Comparison of ENCODE assay signal across 8 cellular contexts in the genomic region with DNA sequence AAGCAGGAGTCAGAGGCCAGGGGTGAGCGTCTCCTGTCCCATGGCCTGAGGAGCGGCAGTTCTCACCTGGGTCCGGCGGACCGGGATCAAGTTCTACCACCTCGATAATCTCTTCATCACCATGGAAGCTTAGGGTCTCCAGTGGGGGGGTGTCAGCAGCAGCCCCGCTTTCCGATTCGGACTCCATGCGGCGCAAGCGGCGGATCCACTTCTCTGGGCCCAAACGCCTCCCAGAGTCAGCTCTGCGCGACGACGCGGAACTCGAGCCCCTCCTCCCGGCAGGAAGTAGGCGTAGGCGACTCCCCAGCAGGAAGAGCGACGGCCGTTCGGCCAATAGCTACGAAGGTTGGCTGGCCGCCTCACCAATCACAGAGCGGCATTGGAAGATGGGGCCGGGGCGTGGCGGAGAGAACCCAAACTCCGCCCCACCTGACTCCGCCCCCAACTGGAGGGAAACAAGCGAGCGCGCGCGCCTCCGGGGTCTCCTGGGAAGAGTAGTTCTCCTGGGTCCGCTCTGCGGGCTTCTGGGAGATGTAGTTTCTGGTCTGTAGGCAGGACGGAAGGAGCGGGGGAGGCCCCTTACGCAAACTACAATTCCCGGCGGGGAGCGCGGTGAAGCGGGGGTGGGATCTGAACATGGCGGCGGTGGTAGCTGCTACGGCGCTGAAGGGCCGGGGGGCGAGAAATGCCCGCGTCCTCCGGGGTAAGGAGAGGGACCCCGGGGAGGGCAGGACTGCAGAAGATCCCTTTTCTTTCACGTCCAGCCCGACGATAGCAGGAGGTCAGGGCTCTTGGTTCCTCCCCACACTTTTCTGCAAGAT. TPM values are rescaled to one million over a fixed set of nuclear protein-coding genes. Genes with fewer than 3 reads are reported as not detected.
DNase-seq lines count a peak whose midpoint lies in the region; ATAC-seq and TF ChIP-seq lines count a peak whose summit lies in the region.

A gene with protein sequence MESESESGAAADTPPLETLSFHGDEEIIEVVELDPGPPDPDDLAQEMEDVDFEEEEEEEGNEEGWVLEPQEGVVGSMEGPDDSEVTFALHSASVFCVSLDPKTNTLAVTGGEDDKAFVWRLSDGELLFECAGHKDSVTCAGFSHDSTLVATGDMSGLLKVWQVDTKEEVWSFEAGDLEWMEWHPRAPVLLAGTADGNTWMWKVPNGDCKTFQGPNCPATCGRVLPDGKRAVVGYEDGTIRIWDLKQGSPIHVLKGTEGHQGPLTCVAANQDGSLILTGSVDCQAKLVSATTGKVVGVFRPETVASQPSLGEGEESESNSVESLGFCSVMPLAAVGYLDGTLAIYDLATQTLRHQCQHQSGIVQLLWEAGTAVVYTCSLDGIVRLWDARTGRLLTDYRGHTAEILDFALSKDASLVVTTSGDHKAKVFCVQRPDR (minus strand): TSS at position 238 of the 821 bp plus-strand sequence. CDS start 51 bp downstream, at position 187.
A gene with protein sequence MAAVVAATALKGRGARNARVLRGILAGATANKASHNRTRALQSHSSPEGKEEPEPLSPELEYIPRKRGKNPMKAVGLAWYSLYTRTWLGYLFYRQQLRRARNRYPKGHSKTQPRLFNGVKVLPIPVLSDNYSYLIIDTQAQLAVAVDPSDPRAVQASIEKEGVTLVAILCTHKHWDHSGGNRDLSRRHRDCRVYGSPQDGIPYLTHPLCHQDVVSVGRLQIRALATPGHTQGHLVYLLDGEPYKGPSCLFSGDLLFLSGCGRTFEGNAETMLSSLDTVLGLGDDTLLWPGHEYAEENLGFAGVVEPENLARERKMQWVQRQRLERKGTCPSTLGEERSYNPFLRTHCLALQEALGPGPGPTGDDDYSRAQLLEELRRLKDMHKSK (plus strand): TSS at position 620 of the 821 bp plus-strand sequence. CDS start 17 bp downstream, at position 637.

- intact Hi-C loops in left lung (cut with DNase I) = loop anchor here in 1 of 2 donors (10.0 kb wide), 1 partner anchor 125 kb away; a partner anchor contains a TSS

- TF ChIP-seq CTCF in C4-2B (conservative IDR thresholded peaks at IDR 0.05) = no peak; the same call in 1 of the 2 replicates
- TF ChIP-seq CTCF in left lung (IDR thresholded peaks at IDR 0.05) = peak in 1 of 2 donors; percentile 17

- DNase-seq in NCI-H774 (lab: John Stamatoyannopoulos, UW) (peak; percentile 99), dermis blood vessel endothelial cell (peak; percentile 100), left lung (peak; percentile 99 to 100)
- peak; percentile 100 for DNase-seq in activated CD4-positive, alpha-beta T cell treated with anti-CD3 and anti-CD28 coated beads, Interleukin-2, amount 50 U/mL, for 4 hours
- peak; percentile 100 for DNase-seq in stimulated activated CD4-positive, alpha-beta T cell treated with anti-CD3 and anti-CD28 coated beads, Interleukin-2, amount 100 ng/mL, for 48 hours

- H3K27ac ChIP-seq in C4-2B (peak within 1 kb of the TSS; percentile 84), left lung (peak within 1 kb of the TSS; percentile 53 to 78)

- H3K27me3 ChIP-seq in left lung = no peaks in the 10 kb centered on the region

- H3K4me3 ChIP-seq in left lung = peak within 1 kb of the TSS; percentile 81 to 84

- no peaks in the 10 kb centered on the region for H3K9me3 ChIP-seq in left lung

- peaks cover 0 to 48% of the 10 kb centered on the region in 2 donors for H3K36me3 ChIP-seq in left lung

- peak; percentile 93 for ATAC-seq in GM19395 (IDR thresholded peaks at IDR 0.05; ENCODE audit: unreplicated experiment)
- peak; percentile 87 for ATAC-seq in HG03565 (IDR thresholded peaks at IDR 0.05; ENCODE audit: unreplicated experiment)
- ATAC-seq in left lung = peak; percentile 92

- H3K4me1 ChIP-seq in left lung = peaks cover 34 to 55% of the 10 kb centered on the region in 2 donors

RNA-seq across cellular contexts. Expression of the first gene that starts in this region (rescaled TPM):
- 162 and 185 TPM in 2 replicates for total RNA-seq in dermis blood vessel endothelial cell
- total RNA-seq in left lung = 10 to 100 TPM; 55.2 to 57.2 TPM

RNA-seq across cellular contexts. Expression of the second gene that starts in this region (rescaled TPM):
- 26.5 and 50.2 TPM in 2 replicates for total RNA-seq in dermis blood vessel endothelial cell
- 10 to 100 TPM; 93.4 to 96.8 TPM for total RNA-seq in left lung

Comparison
In these comparisons a context has a peak if more than half of its experiments do, and no peak if none do; other contexts are left out.
1. Peak in every context shown above with its lines: DNase-seq, ATAC-seq, H3K4me3 ChIP-seq and H3K27ac ChIP-seq.